In the genomic region with DNA sequence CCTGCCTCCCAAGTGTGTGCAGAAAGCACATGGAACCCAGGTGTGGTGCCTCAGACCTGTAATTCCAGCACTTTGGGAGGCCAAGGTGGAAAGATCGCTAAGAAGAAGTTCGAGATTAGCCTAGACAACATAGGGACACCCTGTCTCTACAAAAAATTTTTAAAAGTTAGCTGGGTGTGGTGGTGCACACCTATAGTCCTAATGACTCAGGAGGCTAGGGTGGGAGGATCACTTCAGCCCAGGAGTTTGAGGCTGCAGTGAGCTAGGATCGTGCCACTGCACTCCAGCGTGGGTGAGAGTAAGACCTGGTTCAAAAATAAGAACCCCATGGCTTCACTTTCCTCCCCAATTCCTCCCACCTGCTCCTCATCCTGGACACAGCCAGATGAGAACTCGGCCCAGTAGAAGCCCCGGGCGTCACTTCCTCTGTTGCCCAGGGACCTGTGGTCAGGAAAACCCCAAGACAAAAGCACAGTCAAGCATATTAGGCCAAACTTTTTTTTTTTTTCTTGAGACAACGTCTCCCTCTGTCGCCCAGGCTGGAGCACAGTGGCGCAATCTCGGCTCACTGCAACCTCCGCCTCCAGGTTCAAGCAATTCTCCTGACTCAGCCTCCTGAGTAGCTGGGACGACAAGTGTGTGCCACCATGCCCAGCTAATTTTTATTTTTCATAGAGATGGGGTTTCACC, we compare ENCODE assay signal across 12 cellular contexts. TPM values are rescaled to one million over a fixed set of nuclear protein-coding genes. Genes with fewer than 3 reads are reported as not detected.
DNase-seq lines count a peak whose midpoint lies in the region; ATAC-seq and TF ChIP-seq lines count a peak whose summit lies in the region.
"Not testable (repeated sequence)": the region's sequence is repeated elsewhere in the genome, so short reads cannot be mapped to it uniquely, and the experiment has no call there.
"Had no signal": no experiment of that assay in that cellular context is flagged by ENCODE, and none has a peak within 500 bp of the region (broad histone marks: within the 10 kb centered on the region; RNA-seq: fewer than 3 reads in every experiment).

No MANE protein-coding gene starts in this region.

- DNase-seq in activated B cell treated with CpG ODN at 0.5 μM for 24 hours (peak; percentile 72), dermis blood vessel endothelial cell (peak; percentile 11)

- peaks cover 33% of the 10 kb centered on the region for H3K4me1 Mint-ChIP-seq in activated B cell treated with CpG ODN at 0.5 μM for 24 hours

- not testable (repeated sequence) for H3K27me3 Mint-ChIP-seq in activated B cell treated with CpG ODN at 0.5 μM for 24 hours

- peak overlapping the region; percentile 90 for H3K27ac Mint-ChIP-seq in activated B cell treated with CpG ODN at 0.5 μM for 24 hours

- H3K36me3 Mint-ChIP-seq in activated B cell treated with CpG ODN at 0.5 μM for 24 hours (ENCODE audit: low read depth), result peaks cover 41% of the 10 kb centered on the region

- H3K9me3 ChIP-seq in KOPT-K1 (ENCODE audit: insufficient read depth, low read length, poor library complexity, severe bottlenecking), result not testable (repeated sequence)

- ATAC-seq in GM18499 (IDR thresholded peaks at IDR 0.05; ENCODE audit: insufficient read depth, unreplicated experiment) (peak; percentile 91), GM19395 (IDR thresholded peaks at IDR 0.05; ENCODE audit: unreplicated experiment) (peak; percentile 89), HG02571 (IDR thresholded peaks at IDR 0.05; ENCODE audit: unreplicated experiment) (peak; percentile 83), HG03103 (IDR thresholded peaks at IDR 0.05; ENCODE audit: low read depth, unreplicated experiment) (peak; percentile 82), activated B cell treated with CpG ODN at 0.5 μM for 24 hours (ENCODE audit: low read depth) (peak; percentile 74)

- TF ChIP-seq CTCF in activated B cell treated with CpG ODN at 0.5 μM for 24 hours (IDR thresholded peaks at IDR 0.05), result not testable (repeated sequence)

- not testable (repeated sequence) for H3K9me3 Mint-ChIP-seq in activated B cell treated with CpG ODN at 0.5 μM for 24 hours

- intact Hi-C loops in activated B cell treated with CpG ODN at 0.5 μM for 24 hours (cut with micrococcal nuclease), result loop anchor here (1.0 to 10.0 kb wide), 7 partner anchors 13 to 1421 kb away; a partner anchor contains a TSS

- POLR2A ChIA-PET in activated B cell treated with CpG ODN at 0.5 μM for 24 hours (lab: Charles Lee), result interaction anchor here (1.4 to 1.8 kb wide), 2 partner anchors 24 to 184 kb away, joined by 8 to 10 read pairs; a partner anchor contains a TSS

- CTCF ChIA-PET in activated B cell treated with CpG ODN at 0.5 μM for 24 hours (lab: Charles Lee), result interaction anchor here (1.5 to 2.4 kb wide), 2 partner anchors 175 to 222 kb away, joined by 4 to 8 read pairs; no protein-coding TSS in a partner anchor

- H3K36me3 ChIP-seq in KOPT-K1 (ENCODE audit: insufficient read depth, low read length), result peaks cover 78% of the 10 kb centered on the region

- H3K4me3 Mint-ChIP-seq in activated B cell treated with CpG ODN at 0.5 μM for 24 hours, result peak overlapping the region; percentile 52

- H3K27ac ChIP-seq in KOPT-K1 (ENCODE audit: low read depth, low read length, poor library complexity, severe bottlenecking), result peak overlapping the region; percentile 38

RNA-seq across cellular contexts. Expression of a gene that starts 13.1 kb away (rescaled TPM):
- total RNA-seq in activated B cell treated with CpG ODN at 0.5 μM for 24 hours, result 0.24 and 0.93 TPM in 2 replicates
- total RNA-seq in dermis blood vessel endothelial cell, result 2.2 and 2.7 TPM in 2 replicates

RNA-seq across cellular contexts. Expression of a gene that starts 23.4 kb away (rescaled TPM):
- 58.5 and 66.8 TPM in 2 replicates for total RNA-seq in activated B cell treated with CpG ODN at 0.5 μM for 24 hours
- total RNA-seq in dermis blood vessel endothelial cell, result 13.8 and 37.0 TPM in 2 replicates

RNA-seq across cellular contexts. Expression of a gene that starts 24.1 kb away (rescaled TPM):
- total RNA-seq in activated B cell treated with CpG ODN at 0.5 μM for 24 hours, result 143 and 151 TPM in 2 replicates
- total RNA-seq in dermis blood vessel endothelial cell, result 138 and 188 TPM in 2 replicates

RNA-seq across cellular contexts. Expression of a gene that starts 28.9 kb away (rescaled TPM):
- not detected in 2 replicates for total RNA-seq in activated B cell treated with CpG ODN at 0.5 μM for 24 hours
- 0.33 and 0.34 TPM in 2 replicates for total RNA-seq in dermis blood vessel endothelial cell
- total RNA-seq: CD4-positive, alpha-beta T cell; fibroblast of lung; occipital lobe; thoracic aorta had no signal

RNA-seq across cellular contexts. Expression of a gene that starts 40.3 kb away (rescaled TPM):
- total RNA-seq in activated B cell treated with CpG ODN at 0.5 μM for 24 hours (not detected in 2 replicates), dermis blood vessel endothelial cell (not detected in 2 replicates)
- total RNA-seq: CD4-positive, alpha-beta T cell; fibroblast of lung; G401; occipital lobe; thoracic aorta had no signal

Comparison
In these comparisons a context has a peak if more than half of its experiments do, and no peak if none do; other contexts are left out.
1. Peak in every context shown above with its lines: DNase-seq, ATAC-seq and H3K27ac ChIP-seq.